26 cellular contexts compared by ENCODE assay signal in the genomic region with DNA sequence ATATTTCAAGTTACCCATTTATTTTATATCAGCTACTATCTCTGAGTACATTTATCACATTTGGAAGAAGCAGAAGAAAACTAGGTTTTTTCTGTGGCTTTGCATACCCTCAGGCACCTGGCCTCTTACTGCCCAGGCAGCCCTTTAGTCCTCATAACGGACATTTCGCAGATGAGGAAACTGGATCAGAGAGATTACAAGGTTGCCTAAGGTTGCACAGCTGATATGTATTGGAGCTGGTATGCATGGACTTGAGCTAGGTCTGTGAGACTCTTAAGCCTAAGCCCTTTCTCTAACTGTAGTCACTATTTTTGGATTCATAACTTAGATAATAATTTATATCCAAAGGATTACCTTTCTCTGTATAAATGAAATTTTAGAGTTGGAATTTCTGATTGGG. TPM values are rescaled to one million over a fixed set of nuclear protein-coding genes. Genes with fewer than 3 reads are reported as not detected.
"Had no signal": no experiment of that assay in that cellular context is flagged by ENCODE, and none has a peak within 500 bp of the region (broad histone marks: within the 10 kb centered on the region; RNA-seq: fewer than 3 reads in every experiment).

No MANE protein-coding gene starts in this region.

- H3K27ac Mint-ChIP-seq: activated CD4-positive, alpha-beta memory T cell treated with anti-CD3 and anti-CD28 coated beads, Interleukin-2, amount 10 ng/mL, durations not matched to agents 7 days and 5 days; activated CD4-positive, alpha-beta T cell treated with anti-CD3 and anti-CD28 coated beads, Interleukin-2, amount 10 ng/mL, durations not matched to agents 7 days and 5 days; activated naive CD4-positive, alpha-beta T cell treated with anti-CD3 and anti-CD28 coated beads, Interleukin-2, amount 50 U/mL, for 72 hours; activated T-cell treated with anti-CD3 and anti-CD28 coated beads, Interleukin-2, amount 50 U/mL, for 24 hours; effector memory CD8-positive, alpha-beta T cell; nephron; stimulated activated naive B cell treated with anti-CD40 and anti-IgM and Interleukin-4, amounts not matched to agents 10 μg/mL and 1 μg/mL and 100 μg/mL, for 72 hours; WTC11 had no signal

- ATAC-seq: activated naive CD4-positive, alpha-beta T cell treated with anti-CD3 and anti-CD28 coated beads, Interleukin-2, amount 50 U/mL, for 72 hours; effector memory CD8-positive, alpha-beta T cell; heart right ventricle; left lung; right cardiac atrium; stimulated activated naive B cell treated with anti-CD40 and anti-IgM and Interleukin-4, amounts not matched to agents 10 μg/mL and 1 μg/mL and 100 μg/mL, for 72 hours; WTC11 had no signal

- H3K4me3 Mint-ChIP-seq: activated CD4-positive, alpha-beta memory T cell treated with anti-CD3 and anti-CD28 coated beads, Interleukin-2, amount 10 ng/mL, durations not matched to agents 7 days and 5 days; activated CD4-positive, alpha-beta T cell treated with anti-CD3 and anti-CD28 coated beads, Interleukin-2, amount 10 ng/mL, durations not matched to agents 7 days and 5 days; activated T-cell treated with anti-CD3 and anti-CD28 coated beads, Interleukin-2, amount 50 U/mL, for 24 hours; effector memory CD8-positive, alpha-beta T cell; stimulated activated naive B cell treated with anti-CD40 and anti-IgM and Interleukin-4, amounts not matched to agents 10 μg/mL and 1 μg/mL and 100 μg/mL, for 72 hours; WTC11 had no signal

- DNase-seq: activated CD4-positive, alpha-beta memory T cell treated with anti-CD3 and anti-CD28 coated beads, Interleukin-2, amount 10 ng/mL, durations not matched to agents 7 days and 5 days; activated CD4-positive, alpha-beta T cell treated with anti-CD3 and anti-CD28 coated beads for 1 hour; activated CD4-positive, alpha-beta T cell treated with anti-CD3 and anti-CD28 coated beads, Interleukin-2, amount 10 ng/mL, durations not matched to agents 7 days and 5 days; activated CD8-positive, alpha-beta memory T cell treated with anti-CD3 and anti-CD28 coated beads, Interleukin-2, amount 50 U/mL, for 48 hours; activated T-cell treated with anti-CD3 and anti-CD28 coated beads, Interleukin-2, amount 50 U/mL, for 24 hours; brain microvascular endothelial cell; cortex of kidney; effector memory CD8-positive, alpha-beta T cell; erythroblast; foreskin melanocyte; heart right ventricle; left lung; posterior cingulate gyrus; right cardiac atrium; stimulated activated CD4-positive, alpha-beta T cell treated with anti-CD3 and anti-CD28 coated beads, Interleukin-15, amount 100 ng/mL, for 24 hours; stimulated activated CD4-positive, alpha-beta T cell treated with anti-CD3 and anti-CD28 coated beads, Interleukin-2, amount 100 ng/mL, for 24 hours; stimulated activated naive B cell treated with anti-CD40 and anti-IgM and Interleukin-4, amounts not matched to agents 10 μg/mL and 1 μg/mL and 100 μg/mL, for 72 hours; stomach; T-helper 9 cell; thyroid gland; upper lobe of left lung had no signal

- H3K4me3 ChIP-seq: heart right ventricle, left lung, lung, stomach, thyroid gland, upper lobe of left lung, vagina had no signal

RNA-seq across cellular contexts. Expression of gene CNIH3, which starts 4.0 kb away (rescaled TPM):
- total RNA-seq: vagina had no signal
